ENCODE assay signal across 8 cellular contexts in the genomic region with DNA sequence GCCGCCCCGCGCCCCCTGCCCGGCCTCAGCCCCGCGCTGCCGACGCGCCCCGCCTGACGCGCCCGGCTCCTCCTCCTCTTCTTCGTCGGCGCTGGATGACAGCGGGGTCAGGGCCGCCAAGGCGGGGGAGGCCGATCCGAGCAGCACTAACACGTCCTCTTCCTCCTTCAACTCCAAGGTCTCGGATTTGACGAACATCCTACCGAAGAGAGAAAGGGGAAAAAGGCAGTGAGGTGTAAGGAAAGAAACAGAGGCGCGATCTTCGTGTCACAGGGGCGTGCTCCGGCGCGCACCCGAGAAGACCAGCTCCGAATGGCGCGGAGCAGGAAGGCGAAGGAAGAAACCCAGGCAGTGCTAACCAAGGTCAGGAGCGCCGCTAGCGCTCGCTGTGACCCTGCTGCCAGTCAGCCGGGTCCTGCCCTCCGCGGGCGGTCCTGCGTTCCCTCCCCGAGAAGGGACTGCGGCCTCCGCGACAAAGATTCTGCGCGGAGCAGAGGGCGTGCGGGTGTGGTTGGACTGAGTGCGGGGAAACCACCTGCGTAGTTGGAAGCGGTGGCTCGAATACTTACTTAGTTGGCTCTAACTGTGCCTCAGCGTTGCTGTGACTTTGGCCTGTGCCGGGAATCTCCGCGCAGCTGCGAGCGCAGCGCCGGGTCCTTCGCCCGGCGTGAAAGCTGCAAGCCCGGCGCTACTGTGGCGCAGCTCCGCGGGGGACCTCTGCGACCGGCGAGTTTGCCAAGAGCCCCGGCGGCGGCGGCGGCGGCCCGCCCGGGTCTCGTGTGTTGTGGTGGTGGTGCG. TPM values are rescaled to one million over a fixed set of nuclear protein-coding genes. Genes with fewer than 3 reads are reported as not detected.
DNase-seq lines count a peak whose midpoint lies in the region; ATAC-seq and TF ChIP-seq lines count a peak whose summit lies in the region.

No MANE protein-coding gene starts in this region.

- H3K27me3 ChIP-seq in Karpas-422 (ENCODE audit: low read length) (no peaks in the 10 kb centered on the region), ovary (peaks cover 3% of the 10 kb centered on the region)

- H3K27ac Mint-ChIP-seq in activated CD4-positive, alpha-beta T cell treated with anti-CD3 and anti-CD28 coated beads, Interleukin-2, amount 10 ng/mL, durations not matched to agents 24 days and 14 days, result peak overlapping the region; percentile 84
- peak overlapping the region; percentile 54 for H3K27ac Mint-ChIP-seq in activated CD8-positive, alpha-beta T cell treated with anti-CD3 and anti-CD28 coated beads, Interleukin-2, amount 10 ng/mL, durations not matched to agents 7 days and 5 days

- 0 to 1% (median 0%) methylated on average over 71 to 87 of the region's 87 CpGs for WGBS in ovary, 3 donors

- peaks cover 50% of the 10 kb centered on the region for H3K4me1 Mint-ChIP-seq in activated CD4-positive, alpha-beta T cell treated with anti-CD3 and anti-CD28 coated beads, Interleukin-2, amount 10 ng/mL, durations not matched to agents 24 days and 14 days
- peaks cover 66% of the 10 kb centered on the region for H3K4me1 Mint-ChIP-seq in activated CD8-positive, alpha-beta T cell treated with anti-CD3 and anti-CD28 coated beads, Interleukin-2, amount 10 ng/mL, durations not matched to agents 7 days and 5 days (ENCODE audit: low read depth)

- no peak for TF ChIP-seq EP300 in ovary (IDR thresholded peaks at IDR 0.05)

- H3K36me3 ChIP-seq in Karpas-422 (ENCODE audit: insufficient read depth, low read length) (no peaks in the 10 kb centered on the region), ovary (no peaks in the 10 kb centered on the region)

- no peaks in the 10 kb centered on the region for H3K79me2 ChIP-seq in Karpas-422 (ENCODE audit: low read length)

- CTCF ChIA-PET in activated CD8-positive, alpha-beta T cell treated with anti-CD3 and anti-CD28 coated beads, Interleukin-2, amount 10 ng/mL, durations not matched to agents 7 days and 5 days (lab: Charles Lee), result interaction anchor here (1.5 to 2.3 kb wide), 3 partner anchors 9 to 248 kb away, joined by 5 to 9 read pairs (median 8); no protein-coding TSS in a partner anchor

- H3K4me1 ChIP-seq in Karpas-422 (ENCODE audit: low read length) (peaks cover 53% of the 10 kb centered on the region), ovary (ENCODE audit: insufficient read depth) (peaks cover 11% of the 10 kb centered on the region)

- peak; percentile 86 for DNase-seq in activated CD4-positive, alpha-beta T cell treated with anti-CD3 and anti-CD28 coated beads, Interleukin-2, amount 10 ng/mL, durations not matched to agents 24 days and 14 days
- no peak for DNase-seq in activated CD4-positive, alpha-beta T cell treated with anti-CD3 and anti-CD28 coated beads for 4 hours
- DNase-seq in GOT3 (lab: John Stamatoyannopoulos, UW) (peak; percentile 4), Karpas-422 (peak; percentile 88), germinal center (ENCODE audit: low spot score) (peak; percentile 51), ovary (peak in 1 of 5 donors; percentile 31), OCI-M2 (lab: John Stamatoyannopoulos, UW; ENCODE audit: unreplicated experiment) (no peak)
- peak; percentile 55 for DNase-seq in activated CD8-positive, alpha-beta T cell treated with anti-CD3 and anti-CD28 coated beads, Interleukin-2, amount 10 ng/mL, durations not matched to agents 7 days and 5 days

- no peaks in the 10 kb centered on the region for H3K9me2 ChIP-seq in Karpas-422 (replicated peaks; ENCODE audit: insufficient read depth, low read length)

- H3K27ac ChIP-seq in Karpas-422 (ENCODE audit: low read length) (no peak overlapping the region), ovary (no peak overlapping the region)

- H3K9ac ChIP-seq in Karpas-422 (ENCODE audit: low read length), result peak overlapping the region; percentile 74

- intact Hi-C loops in activated CD4-positive, alpha-beta T cell treated with anti-CD3 and anti-CD28 coated beads, Interleukin-2, amount 10 ng/mL, durations not matched to agents 24 days and 14 days (cut with micrococcal nuclease), result loop anchor here (1.0 to 5.0 kb wide), 3 partner anchors 8 to 192 kb away; a partner anchor contains a TSS
- intact Hi-C loops in ovary (cut with DNase I), result no loop called here

- H3K4me3 Mint-ChIP-seq in activated CD4-positive, alpha-beta T cell treated with anti-CD3 and anti-CD28 coated beads, Interleukin-2, amount 10 ng/mL, durations not matched to agents 24 days and 14 days, result peak overlapping the region; percentile 90
- peak overlapping the region; percentile 77 for H3K4me3 Mint-ChIP-seq in activated CD8-positive, alpha-beta T cell treated with anti-CD3 and anti-CD28 coated beads, Interleukin-2, amount 10 ng/mL, durations not matched to agents 7 days and 5 days

- H3K9me3 ChIP-seq in Karpas-422 (ENCODE audit: low read length) (no peaks in the 10 kb centered on the region), ovary (peaks cover 0 to 4% of the 10 kb centered on the region in 2 donors)

- TF ChIP-seq POLR2A in ovary (IDR thresholded peaks at IDR 0.05), result no peak

- peak overlapping the region; percentile 78 for H3K4me3 ChIP-seq in Karpas-422 (ENCODE audit: low read length)
- peak overlapping the region; percentile 8 for H3K4me3 ChIP-seq in ovary

- POLR2A ChIA-PET in activated CD8-positive, alpha-beta T cell treated with anti-CD3 and anti-CD28 coated beads, Interleukin-2, amount 10 ng/mL, durations not matched to agents 7 days and 5 days (lab: Charles Lee), result interaction anchor here (1.6 kb wide), 1 partner anchor 229 kb away, joined by 3 read pairs; a partner anchor contains a TSS

- peak overlapping the region; percentile 93 for H3K4me2 ChIP-seq in Karpas-422 (ENCODE audit: low read depth, low read length, poor library complexity, severe bottlenecking)

- no peak for TF ChIP-seq CTCF in ovary (IDR thresholded peaks at IDR 0.05)

- no peaks in the 10 kb centered on the region for H4K20me1 ChIP-seq in Karpas-422 (ENCODE audit: insufficient read depth, low read depth, low read length)

- ATAC-seq in activated CD8-positive, alpha-beta T cell treated with anti-CD3 and anti-CD28 coated beads, Interleukin-2, amount 10 ng/mL, durations not matched to agents 7 days and 5 days, result peak; percentile 59

- peak overlapping the region; percentile 94 for H2AFZ ChIP-seq in Karpas-422 (ENCODE audit: low read length)

- peaks cover 84% of the 10 kb centered on the region for H3K27me3 Mint-ChIP-seq in activated CD4-positive, alpha-beta T cell treated with anti-CD3 and anti-CD28 coated beads, Interleukin-2, amount 10 ng/mL, durations not matched to agents 24 days and 14 days
- peaks cover 88% of the 10 kb centered on the region for H3K27me3 Mint-ChIP-seq in activated CD8-positive, alpha-beta T cell treated with anti-CD3 and anti-CD28 coated beads, Interleukin-2, amount 10 ng/mL, durations not matched to agents 7 days and 5 days (ENCODE audit: low read depth)

- peaks cover 11% of the 10 kb centered on the region for H3K36me3 Mint-ChIP-seq in activated CD4-positive, alpha-beta T cell treated with anti-CD3 and anti-CD28 coated beads, Interleukin-2, amount 10 ng/mL, durations not matched to agents 24 days and 14 days (ENCODE audit: low read depth)
- peaks cover 5% of the 10 kb centered on the region for H3K36me3 Mint-ChIP-seq in activated CD8-positive, alpha-beta T cell treated with anti-CD3 and anti-CD28 coated beads, Interleukin-2, amount 10 ng/mL, durations not matched to agents 7 days and 5 days (ENCODE audit: low read depth)

- H3K9me3 Mint-ChIP-seq in activated CD4-positive, alpha-beta T cell treated with anti-CD3 and anti-CD28 coated beads, Interleukin-2, amount 10 ng/mL, durations not matched to agents 24 days and 14 days, result peaks cover 13% of the 10 kb centered on the region
- H3K9me3 Mint-ChIP-seq in activated CD8-positive, alpha-beta T cell treated with anti-CD3 and anti-CD28 coated beads, Interleukin-2, amount 10 ng/mL, durations not matched to agents 7 days and 5 days (ENCODE audit: insufficient read depth), result no peaks in the 10 kb centered on the region

RNA-seq across cellular contexts. Expression of a gene that starts 0.5 kb away (rescaled TPM):
- 0.16 and 0.17 TPM in 2 replicates for total RNA-seq in activated CD4-positive, alpha-beta T cell treated with anti-CD3 and anti-CD28 coated beads, Interleukin-2, amount 10 ng/mL, durations not matched to agents 24 days and 14 days
- total RNA-seq in Karpas-422 (2014; rRNA removed; shearing (Covaris generic); ENCODE audit: low replicate concordance), result 5.1 and 9.6 TPM in 2 replicates
- total RNA-seq in activated CD8-positive, alpha-beta T cell treated with anti-CD3 and anti-CD28 coated beads, Interleukin-2, amount 10 ng/mL, durations not matched to agents 7 days and 5 days, result not detected
- total RNA-seq in ovary, result not detected
- not detected for polyA plus RNA-seq in ovary

Comparison
In these comparisons a context has a peak if more than half of its experiments do, and no peak if none do; other contexts are left out.
1. DNase-seq: peak in activated CD4-positive, alpha-beta T cell treated with anti-CD3 and anti-CD28 coated beads, Interleukin-2, amount 10 ng/mL, durations not matched to agents 24 days and 14 days (single experiment), GOT3 (single experiment), Karpas-422 (single experiment), activated CD8-positive, alpha-beta T cell treated with anti-CD3 and anti-CD28 coated beads, Interleukin-2, amount 10 ng/mL, durations not matched to agents 7 days and 5 days (single experiment) and germinal center (single experiment); none in activated CD4-positive, alpha-beta T cell treated with anti-CD3 and anti-CD28 coated beads for 4 hours (0 of 2) and OCI-M2 (single experiment).